ENCODE assay signal across 1 cellular context in the genomic region with DNA sequence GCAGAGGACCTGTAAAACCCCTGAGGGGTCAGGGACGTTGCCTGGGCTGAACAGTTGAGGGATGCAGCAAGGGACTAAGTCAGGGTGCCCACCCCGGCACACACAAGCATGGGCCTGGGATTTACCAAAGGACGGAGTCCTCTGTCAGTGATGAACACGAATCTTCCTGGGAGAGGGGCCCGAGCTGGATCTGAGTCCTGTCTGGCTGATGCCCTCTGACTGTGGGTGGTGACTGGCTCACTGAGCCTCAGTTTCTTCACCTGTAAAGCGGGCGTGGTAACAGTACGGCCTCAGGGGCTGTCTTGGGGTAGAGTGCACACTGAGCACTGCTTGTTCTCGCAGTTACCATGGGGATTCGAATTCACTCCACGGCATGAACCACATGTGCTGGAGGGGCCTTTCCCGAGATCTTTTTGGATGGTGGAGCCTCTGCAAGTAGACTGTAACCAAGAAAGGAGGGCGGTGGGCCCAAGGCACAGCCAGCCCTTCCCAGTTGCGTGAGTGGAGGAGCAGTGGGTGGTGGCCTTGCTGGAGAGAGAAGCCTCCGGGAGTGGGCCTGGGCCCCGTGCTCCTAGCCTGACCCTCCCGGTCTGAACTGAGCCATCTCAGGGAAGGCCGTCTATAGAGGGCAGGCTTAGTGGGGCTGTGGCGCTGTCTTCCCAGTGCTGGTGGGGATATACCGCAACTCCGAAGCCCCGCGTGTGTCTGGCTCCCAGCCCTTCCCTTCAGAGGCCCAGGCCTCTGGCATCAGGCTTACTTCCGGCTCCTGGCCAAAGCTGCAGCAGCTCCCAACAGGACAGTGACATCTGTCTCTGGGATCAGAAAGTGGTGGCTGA.
TF ChIP-seq lines count a peak whose summit lies in the region.

No MANE protein-coding gene starts in this region.

TF ChIP-seq in A549, 52 proteins besides CTCF, POLR2A, EP300 and RAD21 (continued from another document):
- TF ChIP-seq ZC3H11A (IDR thresholded peaks at IDR 0.05): no peak
- TF ChIP-seq CHD2 (IDR thresholded peaks at IDR 0.05; ENCODE audit: low read length, partially characterized antibody): no peak
- TF ChIP-seq POLR2AphosphoS2 (conservative IDR thresholded peaks at IDR 0.05; ENCODE audit: low read length): no peak
- TF ChIP-seq FOSB (CRISPR knock-in tag; IDR thresholded peaks at IDR 0.05): no peak
- no peak for TF ChIP-seq RCOR1 (IDR thresholded peaks at IDR 0.05; ENCODE audit: low read depth, low read length)
- no peak for TF ChIP-seq JUN (IDR thresholded peaks at IDR 0.05)
